Comparison of ENCODE assay signal across 16 cellular contexts in the genomic region with DNA sequence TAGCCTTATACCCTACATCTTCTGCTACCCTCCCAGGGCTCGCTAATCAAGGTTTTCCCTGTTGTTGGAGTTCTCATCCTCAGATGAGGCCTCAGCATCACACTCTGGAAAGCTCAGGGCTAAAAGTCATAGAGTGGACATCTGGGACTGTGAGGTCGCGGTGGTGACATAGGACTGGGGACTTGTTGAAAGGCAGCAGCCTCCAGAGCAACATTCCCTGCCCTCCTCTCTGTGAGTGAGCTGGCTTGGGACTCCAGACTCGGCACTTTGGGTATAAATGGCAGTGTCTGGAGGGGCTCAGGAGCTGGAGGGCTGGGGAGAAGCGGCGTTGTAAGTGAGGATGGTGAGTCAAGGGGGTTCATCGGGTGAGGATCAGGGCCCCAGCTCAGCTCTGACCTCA. TPM values are rescaled to one million over a fixed set of nuclear protein-coding genes. Genes with fewer than 3 reads are reported as not detected.
"Had no signal": no experiment of that assay in that cellular context is flagged by ENCODE, and none has a peak within 500 bp of the region (broad histone marks: within the 10 kb centered on the region; RNA-seq: fewer than 3 reads in every experiment).

No MANE protein-coding gene starts in this region.

- H3K27me3 ChIP-seq: brain microvascular endothelial cell, pancreas had no signal

- H3K27ac ChIP-seq: brain microvascular endothelial cell, dorsolateral prefrontal cortex, SK-N-MC had no signal

- DNase-seq: activated B cell treated with CpG ODN at 0.5 μM for 24 hours; activated CD4-positive, alpha-beta T cell treated with anti-CD3 and anti-CD28 coated beads, Interleukin-2, amount 10 ng/mL, durations not matched to agents 24 days and 14 days; activated CD8-positive, alpha-beta memory T cell treated with anti-CD3 and anti-CD28 coated beads for 24 hours; amygdala; brain microvascular endothelial cell; dorsolateral prefrontal cortex; foreskin melanocyte; head of caudate nucleus; pancreas; stimulated activated naive B cell treated with anti-CD40 and anti-IgM and Interleukin-4, amounts not matched to agents 10 μg/mL and 1 μg/mL and 100 μg/mL, for 72 hours had no signal

- H3K9me3 Mint-ChIP-seq: activated B cell treated with CpG ODN at 0.5 μM for 24 hours; activated CD4-positive, alpha-beta T cell treated with anti-CD3 and anti-CD28 coated beads, Interleukin-2, amount 10 ng/mL, durations not matched to agents 24 days and 14 days; activated naive CD4-positive, alpha-beta T cell treated with anti-CD3 and anti-CD28 coated beads, Interleukin-2, amount 50 U/mL, for 24 hours; stimulated activated naive B cell treated with anti-CD40 and anti-IgM and Interleukin-4, amounts not matched to agents 10 μg/mL and 1 μg/mL and 100 μg/mL, for 72 hours; T-helper 1 cell treated with Interleukin-12 subunit alpha and Interleukin-12 subunit beta and Interleukin-4 antibody, amounts not matched to agents 30 μg/mL and 1 μg/mL, for 36 hours; type B pancreatic cell had no signal

- H3K4me3 Mint-ChIP-seq: activated B cell treated with CpG ODN at 0.5 μM for 24 hours; activated CD4-positive, alpha-beta T cell treated with anti-CD3 and anti-CD28 coated beads, Interleukin-2, amount 10 ng/mL, durations not matched to agents 24 days and 14 days; activated naive CD4-positive, alpha-beta T cell treated with anti-CD3 and anti-CD28 coated beads, Interleukin-2, amount 50 U/mL, for 24 hours; stimulated activated naive B cell treated with anti-CD40 and anti-IgM and Interleukin-4, amounts not matched to agents 10 μg/mL and 1 μg/mL and 100 μg/mL, for 72 hours; T-helper 1 cell treated with Interleukin-12 subunit alpha and Interleukin-12 subunit beta and Interleukin-4 antibody, amounts not matched to agents 30 μg/mL and 1 μg/mL, for 36 hours; type B pancreatic cell had no signal

- H3K27ac Mint-ChIP-seq: activated B cell treated with CpG ODN at 0.5 μM for 24 hours; activated CD4-positive, alpha-beta T cell treated with anti-CD3 and anti-CD28 coated beads, Interleukin-2, amount 10 ng/mL, durations not matched to agents 24 days and 14 days; activated naive CD4-positive, alpha-beta T cell treated with anti-CD3 and anti-CD28 coated beads, Interleukin-2, amount 50 U/mL, for 24 hours; stimulated activated naive B cell treated with anti-CD40 and anti-IgM and Interleukin-4, amounts not matched to agents 10 μg/mL and 1 μg/mL and 100 μg/mL, for 72 hours; T-helper 1 cell treated with Interleukin-12 subunit alpha and Interleukin-12 subunit beta and Interleukin-4 antibody, amounts not matched to agents 30 μg/mL and 1 μg/mL, for 36 hours; type B pancreatic cell had no signal

- H3K36me3 Mint-ChIP-seq: activated naive CD4-positive, alpha-beta T cell treated with anti-CD3 and anti-CD28 coated beads, Interleukin-2, amount 50 U/mL, for 24 hours; stimulated activated naive B cell treated with anti-CD40 and anti-IgM and Interleukin-4, amounts not matched to agents 10 μg/mL and 1 μg/mL and 100 μg/mL, for 72 hours; type B pancreatic cell had no signal

- H3K9me3 ChIP-seq: pancreas had no signal

- ATAC-seq: left lobe of liver; stimulated activated naive B cell treated with anti-CD40 and anti-IgM and Interleukin-4, amounts not matched to agents 10 μg/mL and 1 μg/mL and 100 μg/mL, for 72 hours had no signal

- H3K36me3 ChIP-seq: brain microvascular endothelial cell, pancreas had no signal

- H3K4me3 ChIP-seq: dorsolateral prefrontal cortex, SK-N-MC, smooth muscle cell had no signal

RNA-seq across cellular contexts. Expression of gene CA12, which starts 2.7 kb away (rescaled TPM):
- total RNA-seq: activated B cell treated with CpG ODN at 0.5 μM for 24 hours had no signal
